ENCODE assay signal across 19 cellular contexts in genomic region chr2:11762031-11762430, GRCh38. TPM values are rescaled to one million over a fixed set of nuclear protein-coding genes. Genes with fewer than 3 reads are reported as not detected.
DNase-seq lines count a peak whose midpoint lies in the region; ATAC-seq and TF ChIP-seq lines count a peak whose summit lies in the region.
"Had no signal": no experiment of that assay in that cellular context is flagged by ENCODE, and none has a peak within 500 bp of the region (broad histone marks: within the 10 kb centered on the region; RNA-seq: fewer than 3 reads in every experiment).

No MANE protein-coding gene starts in this region.

- no peak overlapping the region for H3K27ac ChIP-seq in sigmoid colon
- H3K27ac ChIP-seq: GM23248 had no signal

- WGBS in sigmoid colon, 2 donors = 93 to 95% methylated on average over 14 of the region's 14 CpGs

- peaks cover 10 to 19% (median 12%) of the 10 kb centered on the region in 4 donors for H3K36me3 ChIP-seq in sigmoid colon

- TF ChIP-seq CTCF in sigmoid colon (IDR thresholded peaks at IDR 0.05) = no peak

- H3K27me3 ChIP-seq in sigmoid colon = no peaks in the 10 kb centered on the region
- H3K27me3 ChIP-seq: MG63 had no signal

- TF ChIP-seq POLR2A in sigmoid colon (IDR thresholded peaks at IDR 0.05) = no peak

- peak overlapping the region; percentile 11 for H3K4me3 Mint-ChIP-seq in activated T-cell treated with anti-CD3 and anti-CD28 coated beads, Interleukin-2, amount 50 U/mL, for 4 hours
- H3K4me3 Mint-ChIP-seq in activated T-cell treated with anti-CD3 and anti-CD28 coated beads, Interleukin-2, amount 50 U/mL, for 72 hours = no peak overlapping the region
- no peak overlapping the region for H3K4me3 Mint-ChIP-seq in T-helper 17 cell
- H3K4me3 Mint-ChIP-seq: B cell had no signal

- no peaks in the 10 kb centered on the region for H3K9me3 Mint-ChIP-seq in activated T-cell treated with anti-CD3 and anti-CD28 coated beads, Interleukin-2, amount 50 U/mL, for 4 hours
- no peaks in the 10 kb centered on the region for H3K9me3 Mint-ChIP-seq in activated T-cell treated with anti-CD3 and anti-CD28 coated beads, Interleukin-2, amount 50 U/mL, for 72 hours

- no peak overlapping the region for H3K27ac Mint-ChIP-seq in activated T-cell treated with anti-CD3 and anti-CD28 coated beads, Interleukin-2, amount 50 U/mL, for 72 hours
- peak overlapping the region; percentile 71 for H3K27ac Mint-ChIP-seq in T-helper 17 cell
- H3K27ac Mint-ChIP-seq: B cell had no signal

- ATAC-seq in activated T-cell treated with anti-CD3 and anti-CD28 coated beads, Interleukin-2, amount 50 U/mL, for 4 hours = no peak
- no peak for ATAC-seq in activated T-cell treated with anti-CD3 and anti-CD28 coated beads, Interleukin-2, amount 50 U/mL, for 72 hours (replicated peaks in 1 of 2)
- no peak for ATAC-seq in T-helper 17 cell
- ATAC-seq in HG02642 (IDR thresholded peaks at IDR 0.05; ENCODE audit: poor library complexity, unreplicated experiment) = no peak

- peaks cover 29% of the 10 kb centered on the region for H3K36me3 Mint-ChIP-seq in activated T-cell treated with anti-CD3 and anti-CD28 coated beads, Interleukin-2, amount 50 U/mL, for 4 hours (ENCODE audit: insufficient read depth)
- peaks cover 0 to 17% of the 10 kb centered on the region in 2 donors for H3K36me3 Mint-ChIP-seq in activated T-cell treated with anti-CD3 and anti-CD28 coated beads, Interleukin-2, amount 50 U/mL, for 72 hours (ENCODE audit: insufficient read depth in 2 of 2)
- peaks cover 3% of the 10 kb centered on the region for H3K36me3 Mint-ChIP-seq in T-helper 17 cell (ENCODE audit: low read depth)

- no peak overlapping the region for H3K4me3 ChIP-seq in sigmoid colon
- H3K4me3 ChIP-seq: GM23248, HAP-1, MG63 had no signal

- peaks cover 46% of the 10 kb centered on the region for H3K4me1 Mint-ChIP-seq in activated T-cell treated with anti-CD3 and anti-CD28 coated beads, Interleukin-2, amount 50 U/mL, for 4 hours (ENCODE audit: low read depth)
- peaks cover 36% of the 10 kb centered on the region for H3K4me1 Mint-ChIP-seq in activated T-cell treated with anti-CD3 and anti-CD28 coated beads, Interleukin-2, amount 50 U/mL, for 72 hours (ENCODE audit: low read depth)
- peaks cover 45% of the 10 kb centered on the region for H3K4me1 Mint-ChIP-seq in T-helper 17 cell

- intact Hi-C loops in sigmoid colon (cut with DNase I) = no loop called here
- intact Hi-C loops in cardiac septum (cut with DNase I) = no loop called here

- H3K4me1 ChIP-seq in sigmoid colon = peaks cover 0 to 12% (median 9%) of the 10 kb centered on the region in 4 donors
- H3K4me1 ChIP-seq: Caco-2, HAP-1 had no signal

- no peaks in the 10 kb centered on the region for H3K9me3 ChIP-seq in T-helper 17 cell (ENCODE audit: control insufficient read depth, low read length, poor library complexity, severe bottlenecking)
- no peaks in the 10 kb centered on the region for H3K9me3 ChIP-seq in sigmoid colon
- H3K9me3 ChIP-seq: Caco-2, MG63 had no signal

- no peak for DNase-seq in activated T-cell treated with anti-CD3 and anti-CD28 coated beads, Interleukin-2, amount 50 U/mL, for 4 hours
- DNase-seq in activated T-cell treated with anti-CD3 and anti-CD28 coated beads, Interleukin-2, amount 50 U/mL, for 72 hours = no peak
- DNase-seq in T-helper 17 cell (no peak), left kidney (ENCODE audit: low read depth, low spot score) (peak; percentile 60), sigmoid colon (peak; percentile 13), NCI-H146 treated with DMSO at 0.1 percent for 48 hours (lab: John Stamatoyannopoulos, UW; ENCODE audit: unreplicated experiment) (no peak), cardiac septum (ENCODE audit: low spot score) (no peak)
- DNase-seq: Caco-2, GM23248, Kasumi-1, MG63, NCI-H1048, NCI-H1436, NCI-H345, NCI-H524 treated with DMSO at 0.1 percent for 48 hours, RPMI8226 had no signal

- no peaks in the 10 kb centered on the region for H3K27me3 Mint-ChIP-seq in activated T-cell treated with anti-CD3 and anti-CD28 coated beads, Interleukin-2, amount 50 U/mL, for 4 hours (ENCODE audit: low read depth)
- H3K27me3 Mint-ChIP-seq in activated T-cell treated with anti-CD3 and anti-CD28 coated beads, Interleukin-2, amount 50 U/mL, for 72 hours (ENCODE audit: low read depth) = no peaks in the 10 kb centered on the region
- no peaks in the 10 kb centered on the region for H3K27me3 Mint-ChIP-seq in T-helper 17 cell
- H3K27me3 Mint-ChIP-seq: B cell had no signal

- TF ChIP-seq EP300 in sigmoid colon (IDR thresholded peaks at IDR 0.05) = no peak

RNA-seq across cellular contexts. Expression of gene LPIN1, which starts 15.6 kb away (rescaled TPM):
- 10 to 100 TPM; 30.3 to 40.0 (median 34.1) TPM for total RNA-seq in activated T-cell treated with anti-CD3 and anti-CD28 coated beads, Interleukin-2, amount 50 U/mL, for 4 hours
- 10 to 100 TPM; 45.4 to 63.2 TPM for total RNA-seq in activated T-cell treated with anti-CD3 and anti-CD28 coated beads, Interleukin-2, amount 50 U/mL, for 72 hours
- total RNA-seq in T-helper 17 cell (10 to 100 TPM; 86.7 to 99.8 TPM), sigmoid colon (10 to 100 TPM; 27.5 to 37.4 (median 30.6) TPM), cardiac septum (27.8 TPM)
- 10 to 100 TPM in 1 of 3 donors, 1 to 10 TPM in 2; 4.2 to 29.2 (median 4.9) TPM for polyA plus RNA-seq in sigmoid colon

Comparison
In these comparisons a context has a peak if more than half of its experiments do, and no peak if none do; other contexts are left out.
1. DNase-seq: peak in left kidney (single experiment) and sigmoid colon (single experiment); none in activated T-cell treated with anti-CD3 and anti-CD28 coated beads, Interleukin-2, amount 50 U/mL, for 4 hours (single experiment), activated T-cell treated with anti-CD3 and anti-CD28 coated beads, Interleukin-2, amount 50 U/mL, for 72 hours (0 of 2), T-helper 17 cell (0 of 3), NCI-H146 treated with DMSO at 0.1 percent for 48 hours (single experiment) and cardiac septum (single experiment).